1 cellular context compared by ENCODE assay signal in genomic region chr12:47277071-47277408, GRCh38.
TF ChIP-seq lines count a peak whose summit lies in the region.

No MANE protein-coding gene starts in this region.

TF ChIP-seq in K562, 482 proteins besides CTCF, POLR2A, EP300 and RAD21 (continued from another document):
- TF ChIP-seq, protein P1, sequence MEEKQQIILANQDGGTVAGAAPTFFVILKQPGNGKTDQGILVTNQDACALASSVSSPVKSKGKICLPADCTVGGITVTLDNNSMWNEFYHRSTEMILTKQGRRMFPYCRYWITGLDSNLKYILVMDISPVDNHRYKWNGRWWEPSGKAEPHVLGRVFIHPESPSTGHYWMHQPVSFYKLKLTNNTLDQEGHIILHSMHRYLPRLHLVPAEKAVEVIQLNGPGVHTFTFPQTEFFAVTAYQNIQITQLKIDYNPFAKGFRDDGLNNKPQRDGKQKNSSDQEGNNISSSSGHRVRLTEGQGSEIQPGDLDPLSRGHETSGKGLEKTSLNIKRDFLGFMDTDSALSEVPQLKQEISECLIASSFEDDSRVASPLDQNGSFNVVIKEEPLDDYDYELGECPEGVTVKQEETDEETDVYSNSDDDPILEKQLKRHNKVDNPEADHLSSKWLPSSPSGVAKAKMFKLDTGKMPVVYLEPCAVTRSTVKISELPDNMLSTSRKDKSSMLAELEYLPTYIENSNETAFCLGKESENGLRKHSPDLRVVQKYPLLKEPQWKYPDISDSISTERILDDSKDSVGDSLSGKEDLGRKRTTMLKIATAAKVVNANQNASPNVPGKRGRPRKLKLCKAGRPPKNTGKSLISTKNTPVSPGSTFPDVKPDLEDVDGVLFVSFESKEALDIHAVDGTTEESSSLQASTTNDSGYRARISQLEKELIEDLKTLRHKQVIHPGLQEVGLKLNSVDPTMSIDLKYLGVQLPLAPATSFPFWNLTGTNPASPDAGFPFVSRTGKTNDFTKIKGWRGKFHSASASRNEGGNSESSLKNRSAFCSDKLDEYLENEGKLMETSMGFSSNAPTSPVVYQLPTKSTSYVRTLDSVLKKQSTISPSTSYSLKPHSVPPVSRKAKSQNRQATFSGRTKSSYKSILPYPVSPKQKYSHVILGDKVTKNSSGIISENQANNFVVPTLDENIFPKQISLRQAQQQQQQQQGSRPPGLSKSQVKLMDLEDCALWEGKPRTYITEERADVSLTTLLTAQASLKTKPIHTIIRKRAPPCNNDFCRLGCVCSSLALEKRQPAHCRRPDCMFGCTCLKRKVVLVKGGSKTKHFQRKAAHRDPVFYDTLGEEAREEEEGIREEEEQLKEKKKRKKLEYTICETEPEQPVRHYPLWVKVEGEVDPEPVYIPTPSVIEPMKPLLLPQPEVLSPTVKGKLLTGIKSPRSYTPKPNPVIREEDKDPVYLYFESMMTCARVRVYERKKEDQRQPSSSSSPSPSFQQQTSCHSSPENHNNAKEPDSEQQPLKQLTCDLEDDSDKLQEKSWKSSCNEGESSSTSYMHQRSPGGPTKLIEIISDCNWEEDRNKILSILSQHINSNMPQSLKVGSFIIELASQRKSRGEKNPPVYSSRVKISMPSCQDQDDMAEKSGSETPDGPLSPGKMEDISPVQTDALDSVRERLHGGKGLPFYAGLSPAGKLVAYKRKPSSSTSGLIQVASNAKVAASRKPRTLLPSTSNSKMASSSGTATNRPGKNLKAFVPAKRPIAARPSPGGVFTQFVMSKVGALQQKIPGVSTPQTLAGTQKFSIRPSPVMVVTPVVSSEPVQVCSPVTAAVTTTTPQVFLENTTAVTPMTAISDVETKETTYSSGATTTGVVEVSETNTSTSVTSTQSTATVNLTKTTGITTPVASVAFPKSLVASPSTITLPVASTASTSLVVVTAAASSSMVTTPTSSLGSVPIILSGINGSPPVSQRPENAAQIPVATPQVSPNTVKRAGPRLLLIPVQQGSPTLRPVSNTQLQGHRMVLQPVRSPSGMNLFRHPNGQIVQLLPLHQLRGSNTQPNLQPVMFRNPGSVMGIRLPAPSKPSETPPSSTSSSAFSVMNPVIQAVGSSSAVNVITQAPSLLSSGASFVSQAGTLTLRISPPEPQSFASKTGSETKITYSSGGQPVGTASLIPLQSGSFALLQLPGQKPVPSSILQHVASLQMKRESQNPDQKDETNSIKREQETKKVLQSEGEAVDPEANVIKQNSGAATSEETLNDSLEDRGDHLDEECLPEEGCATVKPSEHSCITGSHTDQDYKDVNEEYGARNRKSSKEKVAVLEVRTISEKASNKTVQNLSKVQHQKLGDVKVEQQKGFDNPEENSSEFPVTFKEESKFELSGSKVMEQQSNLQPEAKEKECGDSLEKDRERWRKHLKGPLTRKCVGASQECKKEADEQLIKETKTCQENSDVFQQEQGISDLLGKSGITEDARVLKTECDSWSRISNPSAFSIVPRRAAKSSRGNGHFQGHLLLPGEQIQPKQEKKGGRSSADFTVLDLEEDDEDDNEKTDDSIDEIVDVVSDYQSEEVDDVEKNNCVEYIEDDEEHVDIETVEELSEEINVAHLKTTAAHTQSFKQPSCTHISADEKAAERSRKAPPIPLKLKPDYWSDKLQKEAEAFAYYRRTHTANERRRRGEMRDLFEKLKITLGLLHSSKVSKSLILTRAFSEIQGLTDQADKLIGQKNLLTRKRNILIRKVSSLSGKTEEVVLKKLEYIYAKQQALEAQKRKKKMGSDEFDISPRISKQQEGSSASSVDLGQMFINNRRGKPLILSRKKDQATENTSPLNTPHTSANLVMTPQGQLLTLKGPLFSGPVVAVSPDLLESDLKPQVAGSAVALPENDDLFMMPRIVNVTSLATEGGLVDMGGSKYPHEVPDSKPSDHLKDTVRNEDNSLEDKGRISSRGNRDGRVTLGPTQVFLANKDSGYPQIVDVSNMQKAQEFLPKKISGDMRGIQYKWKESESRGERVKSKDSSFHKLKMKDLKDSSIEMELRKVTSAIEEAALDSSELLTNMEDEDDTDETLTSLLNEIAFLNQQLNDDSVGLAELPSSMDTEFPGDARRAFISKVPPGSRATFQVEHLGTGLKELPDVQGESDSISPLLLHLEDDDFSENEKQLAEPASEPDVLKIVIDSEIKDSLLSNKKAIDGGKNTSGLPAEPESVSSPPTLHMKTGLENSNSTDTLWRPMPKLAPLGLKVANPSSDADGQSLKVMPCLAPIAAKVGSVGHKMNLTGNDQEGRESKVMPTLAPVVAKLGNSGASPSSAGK (IDR thresholded peaks at IDR 0.05) = peak; percentile 18; the same call in 1 of the 2 replicates
- TF ChIP-seq CXXC5 (CRISPR knock-in tag; IDR thresholded peaks at IDR 0.05) (peak; percentile 46; the same call in 1 of the 2 replicates), ZNF133 (CRISPR knock-in tag; IDR thresholded peaks at IDR 0.05) (no peak), BACH1 (tag; IDR thresholded peaks at IDR 0.05) (no peak; the same call in 1 of the 2 replicates), NFYB (IDR thresholded peaks at IDR 0.05; ENCODE audit: extremely low read depth, insufficient read length) (no peak)
- TF ChIP-seq, protein P2, sequence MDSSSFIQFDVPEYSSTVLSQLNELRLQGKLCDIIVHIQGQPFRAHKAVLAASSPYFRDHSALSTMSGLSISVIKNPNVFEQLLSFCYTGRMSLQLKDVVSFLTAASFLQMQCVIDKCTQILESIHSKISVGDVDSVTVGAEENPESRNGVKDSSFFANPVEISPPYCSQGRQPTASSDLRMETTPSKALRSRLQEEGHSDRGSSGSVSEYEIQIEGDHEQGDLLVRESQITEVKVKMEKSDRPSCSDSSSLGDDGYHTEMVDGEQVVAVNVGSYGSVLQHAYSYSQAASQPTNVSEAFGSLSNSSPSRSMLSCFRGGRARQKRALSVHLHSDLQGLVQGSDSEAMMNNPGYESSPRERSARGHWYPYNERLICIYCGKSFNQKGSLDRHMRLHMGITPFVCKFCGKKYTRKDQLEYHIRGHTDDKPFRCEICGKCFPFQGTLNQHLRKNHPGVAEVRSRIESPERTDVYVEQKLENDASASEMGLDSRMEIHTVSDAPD (CRISPR knock-in tag; IDR thresholded peaks at IDR 0.05) = no peak
